In genomic region chr1:54329337-54329954, GRCh38 we compare ENCODE assay signal across 1 cellular context.
TF ChIP-seq lines count a peak whose summit lies in the region.

No MANE protein-coding gene starts in this region.

TF ChIP-seq in H1, 55 proteins besides CTCF, POLR2A, EP300 and RAD21 (continued from another document):
- TF ChIP-seq ATF2 (IDR thresholded peaks at IDR 0.05; ENCODE audit: low read length) (no peak), GABPA (IDR thresholded peaks at IDR 0.05; ENCODE audit: borderline replicate concordance, insufficient read depth, low read length) (no peak), KDM4A (IDR thresholded peaks at IDR 0.05; ENCODE audit: low read depth, low read length, severe bottlenecking) (no peak), ASH2L (IDR thresholded peaks at IDR 0.05; ENCODE audit: low read length) (no peak), ZNF274 (IDR thresholded peaks at IDR 0.05; ENCODE audit: borderline replicate concordance, extremely low read depth, low read length) (no peak), KDM5A (IDR thresholded peaks at IDR 0.05; ENCODE audit: low read length) (no peak), ATF3 (IDR thresholded peaks at IDR 0.05; ENCODE audit: insufficient read depth, low read depth, low read length) (no peak), SIRT6 (IDR thresholded peaks at IDR 0.05; ENCODE audit: low read length) (no peak)
